Comparison of ENCODE assay signal across 8 cellular contexts in the genomic region with DNA sequence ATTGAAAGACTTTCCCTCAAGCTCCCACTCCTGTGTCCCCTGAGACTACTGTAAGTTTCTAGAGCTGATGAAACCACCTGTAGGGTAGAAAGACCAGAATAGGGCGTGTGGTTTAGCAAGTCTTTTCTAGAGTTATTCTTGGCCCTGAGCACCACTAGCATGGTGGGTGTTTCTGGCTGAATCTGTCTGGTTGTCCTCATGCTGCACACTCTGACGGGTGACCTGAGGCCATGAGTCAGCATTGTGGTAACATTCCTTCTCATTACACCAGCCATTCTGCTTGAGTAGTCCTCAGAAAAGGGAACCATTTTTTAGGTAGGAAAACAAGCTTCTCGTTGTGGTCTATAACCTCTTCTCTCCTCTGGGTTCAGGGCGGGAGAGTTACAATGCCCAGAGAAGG.
DNase-seq lines count a peak whose midpoint lies in the region; ATAC-seq lines count a peak whose summit lies in the region.
"Had no signal": no experiment of that assay in that cellular context is flagged by ENCODE, and none has a peak within 500 bp of the region (broad histone marks: within the 10 kb centered on the region; RNA-seq: fewer than 3 reads in every experiment).

No MANE protein-coding gene starts in this region.

- DNase-seq in amniotic stem cell (lab: John Stamatoyannopoulos, UW) (peak; percentile 33), NCI-H128 (lab: John Stamatoyannopoulos, UW; ENCODE audit: unreplicated experiment) (no peak)
- peak; percentile 8 for DNase-seq in stimulated activated naive B cell treated with anti-CD40 and anti-IgM and Interleukin-4, amounts not matched to agents 10 μg/mL and 1 μg/mL and 100 μg/mL, for 72 hours
- DNase-seq in CD4-positive, alpha-beta memory T cell = no peak

- H3K4me3 ChIP-seq in CD4-positive, alpha-beta memory T cell (ENCODE audit: low read length in 2 of 2) = no peak overlapping the region

- H3K27ac Mint-ChIP-seq in stimulated activated naive B cell treated with anti-CD40 and anti-IgM and Interleukin-4, amounts not matched to agents 10 μg/mL and 1 μg/mL and 100 μg/mL, for 72 hours = peak overlapping the region; percentile 6
- H3K27ac Mint-ChIP-seq in CD4-positive, alpha-beta memory T cell = no peak overlapping the region

- no peak overlapping the region for H3K27ac ChIP-seq in CD4-positive, alpha-beta memory T cell (ENCODE audit: low read depth, low read length)

- H3K9me3 ChIP-seq in CD4-positive, alpha-beta memory T cell (ENCODE audit: control insufficient read depth in 1 of 2, low read length in 2 of 2) = no peaks in the 10 kb centered on the region

- no peaks in the 10 kb centered on the region for H3K36me3 Mint-ChIP-seq in stimulated activated naive B cell treated with anti-CD40 and anti-IgM and Interleukin-4, amounts not matched to agents 10 μg/mL and 1 μg/mL and 100 μg/mL, for 72 hours
- no peaks in the 10 kb centered on the region for H3K36me3 Mint-ChIP-seq in CD4-positive, alpha-beta memory T cell

- POLR2A ChIA-PET in CD4-positive, alpha-beta memory T cell (lab: Charles Lee; ENCODE audit: partially characterized antibody) = no interaction called here

- CTCF ChIA-PET in CD4-positive, alpha-beta memory T cell (lab: Charles Lee; ENCODE audit: partially characterized antibody) = interaction anchor here (5.4 kb wide), 1 partner anchor 8 kb away, joined by 30 read pairs; no protein-coding TSS in a partner anchor

- H3K4me3 Mint-ChIP-seq in stimulated activated naive B cell treated with anti-CD40 and anti-IgM and Interleukin-4, amounts not matched to agents 10 μg/mL and 1 μg/mL and 100 μg/mL, for 72 hours = no peak overlapping the region
- no peak overlapping the region for H3K4me3 Mint-ChIP-seq in CD4-positive, alpha-beta memory T cell
- H3K4me3 Mint-ChIP-seq: neural crest cell had no signal

- H3K4me1 Mint-ChIP-seq in stimulated activated naive B cell treated with anti-CD40 and anti-IgM and Interleukin-4, amounts not matched to agents 10 μg/mL and 1 μg/mL and 100 μg/mL, for 72 hours = peaks cover 6 to 9% of the 10 kb centered on the region in 2 donors
- H3K4me1 Mint-ChIP-seq in CD4-positive, alpha-beta memory T cell = no peaks in the 10 kb centered on the region
- H3K4me1 Mint-ChIP-seq: neural crest cell had no signal

- no peaks in the 10 kb centered on the region for H3K9me3 Mint-ChIP-seq in stimulated activated naive B cell treated with anti-CD40 and anti-IgM and Interleukin-4, amounts not matched to agents 10 μg/mL and 1 μg/mL and 100 μg/mL, for 72 hours
- no peaks in the 10 kb centered on the region for H3K9me3 Mint-ChIP-seq in CD4-positive, alpha-beta memory T cell

- ATAC-seq in GM19351 (IDR thresholded peaks at IDR 0.05; ENCODE audit: unreplicated experiment) (peak; percentile 97), HG03520 (IDR thresholded peaks at IDR 0.05; ENCODE audit: unreplicated experiment) (peak; percentile 91), HG02973 (IDR thresholded peaks at IDR 0.05; ENCODE audit: unreplicated experiment) (no peak)
- peak; percentile 80 to 94 for ATAC-seq in stimulated activated naive B cell treated with anti-CD40 and anti-IgM and Interleukin-4, amounts not matched to agents 10 μg/mL and 1 μg/mL and 100 μg/mL, for 72 hours (replicated peaks)

- no peaks in the 10 kb centered on the region for H3K27me3 ChIP-seq in CD4-positive, alpha-beta memory T cell (ENCODE audit: insufficient read depth, low read length)

- intact Hi-C loops in CD4-positive, alpha-beta memory T cell (cut with micrococcal nuclease) = no loop called here

- no peaks in the 10 kb centered on the region for H3K27me3 Mint-ChIP-seq in stimulated activated naive B cell treated with anti-CD40 and anti-IgM and Interleukin-4, amounts not matched to agents 10 μg/mL and 1 μg/mL and 100 μg/mL, for 72 hours
- no peaks in the 10 kb centered on the region for H3K27me3 Mint-ChIP-seq in CD4-positive, alpha-beta memory T cell

- H3K4me1 ChIP-seq in CD4-positive, alpha-beta memory T cell (ENCODE audit: insufficient read depth, low read length) = no peaks in the 10 kb centered on the region

- H3K36me3 ChIP-seq in CD4-positive, alpha-beta memory T cell (ENCODE audit: insufficient read depth, low read length) = no peaks in the 10 kb centered on the region

Comparison
In these comparisons a context has a peak if more than half of its experiments do, and no peak if none do; other contexts are left out.
1. DNase-seq: peak in amniotic stem cell (single experiment) and stimulated activated naive B cell treated with anti-CD40 and anti-IgM and Interleukin-4, amounts not matched to agents 10 μg/mL and 1 μg/mL and 100 μg/mL, for 72 hours (single experiment); none in CD4-positive, alpha-beta memory T cell (0 of 5) and NCI-H128 (single experiment).